ENCODE assay signal across 8 cellular contexts in the genomic region with DNA sequence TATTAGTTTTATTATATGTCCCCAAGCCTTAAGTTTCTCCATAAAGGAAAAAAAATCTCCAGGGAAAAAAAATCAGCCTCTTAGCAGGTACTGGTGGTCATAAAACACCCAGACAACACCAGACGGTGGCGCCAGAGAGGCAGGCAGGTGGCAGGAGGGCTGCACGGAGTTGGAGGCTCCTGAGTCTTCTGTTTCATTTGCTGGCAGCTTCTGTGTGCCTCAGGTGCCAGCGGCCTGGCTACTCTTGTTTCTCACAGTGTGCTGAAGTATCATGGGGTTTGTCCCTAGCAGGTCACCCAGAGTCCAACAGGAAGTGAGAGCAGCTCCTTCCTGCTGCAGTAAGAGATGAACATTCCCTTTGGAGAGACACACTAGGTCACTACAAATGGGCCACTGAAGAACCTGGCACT.
A peak's percentile ranks its signal among the peaks of the same experiment; 100 is the strongest.
DNase-seq lines count a peak whose midpoint lies in the region; ATAC-seq and TF ChIP-seq lines count a peak whose summit lies in the region.

No MANE protein-coding gene starts in this region.

- no peaks in the 10 kb centered on the region for H3K9me3 Mint-ChIP-seq in activated T-cell treated with anti-CD3 and anti-CD28 coated beads, Interleukin-2, amount 50 U/mL, for 72 hours

- TF ChIP-seq CTCF in DOHH2 (IDR thresholded peaks at IDR 0.05; ENCODE audit: low read depth, low read length, poor library complexity, severe bottlenecking): peak; percentile 87
- peak; percentile 14 to 96 (median 86) for TF ChIP-seq CTCF in Peyer's patch (IDR thresholded peaks at IDR 0.05)
- TF ChIP-seq CTCF in neutrophil (IDR thresholded peaks at IDR 0.05): peak; percentile 55

- H3K4me1 ChIP-seq in DOHH2 (ENCODE audit: control insufficient read depth, low read length): no peaks in the 10 kb centered on the region
- peaks cover 0 to 12% (median 0%) of the 10 kb centered on the region in 4 donors for H3K4me1 ChIP-seq in Peyer's patch
- peaks cover 58 to 69% of the 10 kb centered on the region in 2 experiments for H3K4me1 ChIP-seq in neutrophil (ENCODE audit: control insufficient read depth in 1 of 2, insufficient read depth in 1 of 2, low read depth in 1 of 2, low read length in 1 of 2)

- no peaks in the 10 kb centered on the region for H3K79me2 ChIP-seq in DOHH2 (ENCODE audit: control insufficient read depth, low read length)

- H3K27me3 ChIP-seq in DOHH2 (ENCODE audit: control insufficient read depth, low read length): peaks cover 5% of the 10 kb centered on the region; the same call in 1 of the 2 replicates
- no peaks in the 10 kb centered on the region for H3K27me3 ChIP-seq in Peyer's patch
- H3K27me3 ChIP-seq in neutrophil: no peaks in the 10 kb centered on the region

- DNase-seq in KG1 (lab: John Stamatoyannopoulos, UW): peak; percentile 15
- DNase-seq in Peyer's patch: peak; percentile 86 to 97 (median 95)
- DNase-seq in activated T-cell treated with anti-CD3 and anti-CD28 coated beads, Interleukin-2, amount 50 U/mL, for 72 hours: peak; percentile 91
- peak; percentile 83 for DNase-seq in fibroblast of the conjunctiva (ENCODE audit: low read depth)
- DNase-seq in superior temporal gyrus (ENCODE audit: extremely low spot score): peak; percentile 59

- peaks cover 4% of the 10 kb centered on the region for H3K4me1 Mint-ChIP-seq in activated T-cell treated with anti-CD3 and anti-CD28 coated beads, Interleukin-2, amount 50 U/mL, for 72 hours (ENCODE audit: low read depth)

- H3K4me3 ChIP-seq in DOHH2 (ENCODE audit: low read length) (no peak overlapping the region), Peyer's patch (no peak overlapping the region), neutrophil (ENCODE audit: low read depth in 1 of 2, low read length in 1 of 2) (peak overlapping the region in 1 of 2 experiments; percentile 33)

- H3K4me2 ChIP-seq in DOHH2 (ENCODE audit: low read length): no peak overlapping the region

- H3K27me3 Mint-ChIP-seq in activated T-cell treated with anti-CD3 and anti-CD28 coated beads, Interleukin-2, amount 50 U/mL, for 72 hours (ENCODE audit: low read depth): peaks cover 20% of the 10 kb centered on the region

- ATAC-seq in GM21723 (IDR thresholded peaks at IDR 0.05; ENCODE audit: unreplicated experiment): peak; percentile 96
- peak; percentile 89 to 93 for ATAC-seq in activated T-cell treated with anti-CD3 and anti-CD28 coated beads, Interleukin-2, amount 50 U/mL, for 72 hours (replicated peaks in 1 of 2)

- H3K4me3 Mint-ChIP-seq in activated T-cell treated with anti-CD3 and anti-CD28 coated beads, Interleukin-2, amount 50 U/mL, for 72 hours: no peak overlapping the region

- no peaks in the 10 kb centered on the region for H3K9me3 ChIP-seq in DOHH2 (ENCODE audit: control insufficient read depth, insufficient read depth, low read length)
- H3K9me3 ChIP-seq in Peyer's patch: no peaks in the 10 kb centered on the region
- no peaks in the 10 kb centered on the region for H3K9me3 ChIP-seq in neutrophil

- H3K27ac ChIP-seq in DOHH2 (ENCODE audit: low read depth, low read length) (no peak overlapping the region), Peyer's patch (peak overlapping the region in 2 of 4 donors; percentile 2 to 9), neutrophil (peak overlapping the region; percentile 80)

- H3K9me2 ChIP-seq in DOHH2 (replicated peaks; ENCODE audit: control insufficient read depth, low read length): no peaks in the 10 kb centered on the region

- no peak overlapping the region for H3K27ac Mint-ChIP-seq in activated T-cell treated with anti-CD3 and anti-CD28 coated beads, Interleukin-2, amount 50 U/mL, for 72 hours

- peak in 1 of 2 donors; percentile 20 for TF ChIP-seq POLR2A in Peyer's patch (IDR thresholded peaks at IDR 0.05)

- no peaks in the 10 kb centered on the region for H3F3A ChIP-seq in DOHH2 (ENCODE audit: control insufficient read depth, insufficient read depth)

- no peaks in the 10 kb centered on the region for H4K20me1 ChIP-seq in DOHH2 (ENCODE audit: control insufficient read depth, insufficient read depth, low read depth, low read length)

- no peaks in the 10 kb centered on the region for H3K36me3 Mint-ChIP-seq in activated T-cell treated with anti-CD3 and anti-CD28 coated beads, Interleukin-2, amount 50 U/mL, for 72 hours (ENCODE audit: insufficient read depth in 2 of 2)

- H3K36me3 ChIP-seq in DOHH2 (ENCODE audit: control insufficient read depth, low read length) (no peaks in the 10 kb centered on the region), Peyer's patch (no peaks in the 10 kb centered on the region), neutrophil (no peaks in the 10 kb centered on the region)

Comparison
In these comparisons a context has a peak if more than half of its experiments do, and no peak if none do; other contexts are left out.
1. DNase-seq: peak in every context shown above with its lines; median percentile 95 in Peyer's patch; 91 in activated T-cell treated with anti-CD3 and anti-CD28 coated beads, Interleukin-2, amount 50 U/mL, for 72 hours; 83 in fibroblast of the conjunctiva; 59 in superior temporal gyrus; 15 in KG1.